Comparison of ENCODE assay signal across 3 cellular contexts in the genomic region with DNA sequence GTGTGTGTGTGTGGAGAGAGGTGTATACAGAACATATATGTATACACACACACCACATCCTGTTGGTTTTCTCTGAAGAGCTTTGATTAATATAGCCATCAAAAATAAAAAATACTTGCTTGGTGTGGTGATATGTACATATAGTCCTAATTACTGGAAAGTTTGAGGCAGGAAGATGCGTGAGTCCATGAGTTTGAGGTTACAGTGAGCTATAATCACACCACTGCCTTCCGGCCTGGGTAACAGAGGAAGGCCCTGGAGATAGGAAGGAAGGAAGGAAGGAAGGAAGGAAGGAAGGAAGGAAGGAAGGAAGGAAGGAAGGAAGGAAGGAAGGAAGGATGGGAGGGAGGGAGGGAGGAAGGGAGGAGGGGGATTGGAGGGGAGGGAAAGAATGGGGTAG.
"Had no signal": no experiment of that assay in that cellular context is flagged by ENCODE, and none has a peak within 500 bp of the region (broad histone marks: within the 10 kb centered on the region; RNA-seq: fewer than 3 reads in every experiment).

No MANE protein-coding gene starts in this region.

- H3K4me3 ChIP-seq: GM12878 had no signal

- DNase-seq: GDM1, GF-D8 had no signal

- ATAC-seq: GM12878 had no signal
